ENCODE assay signal across 1 cellular context in the genomic region with DNA sequence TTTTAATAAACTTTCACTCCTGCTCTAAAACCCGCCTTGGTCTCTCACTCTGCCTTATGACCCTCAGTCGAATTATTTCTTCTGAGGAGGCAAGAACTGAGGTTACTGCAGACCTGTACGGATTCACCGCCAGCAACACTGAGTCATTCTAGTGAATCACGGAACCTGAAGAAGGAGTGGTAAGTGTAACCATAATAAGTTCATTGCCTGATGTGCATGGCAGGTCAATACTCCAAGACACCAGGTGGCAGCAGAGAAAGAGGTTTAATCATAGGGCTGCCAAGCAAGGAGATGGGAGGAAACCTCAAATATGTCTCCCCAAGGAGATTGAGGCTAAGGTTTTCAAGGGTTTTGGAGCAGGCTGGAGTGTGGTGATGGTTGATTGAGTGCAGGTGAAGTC.
TF ChIP-seq lines count a peak whose summit lies in the region.

No MANE protein-coding gene starts in this region.

TF ChIP-seq in IMR-90, 13 proteins besides CTCF, POLR2A, EP300 and RAD21 (continued from another document):
- TF ChIP-seq FOS (IDR thresholded peaks at IDR 0.05; ENCODE audit: low read depth, low read length) (no peak), MAZ (IDR thresholded peaks at IDR 0.05; ENCODE audit: borderline replicate concordance, low read depth, low read length) (no peak), SMC3 (IDR thresholded peaks at IDR 0.05; ENCODE audit: low read depth, low read length) (no peak), MXI1 (IDR thresholded peaks at IDR 0.05; ENCODE audit: borderline replicate concordance, low read depth, low read length) (no peak), CEBPB (IDR thresholded peaks at IDR 0.05; ENCODE audit: low read depth, low read length) (no peak), MAFK (IDR thresholded peaks at IDR 0.05; ENCODE audit: low read depth, low read length) (no peak), RCOR1 (IDR thresholded peaks at IDR 0.05; ENCODE audit: insufficient replicate concordance, low read length) (no peak)
